Comparison of ENCODE assay signal across 1 cellular context in genomic region chr9:132383462-132383883, GRCh38.
TF ChIP-seq lines count a peak whose summit lies in the region.

No MANE protein-coding gene starts in this region.

TF ChIP-seq in SK-N-SH, 30 proteins besides CTCF, POLR2A, EP300 and RAD21 (continued from another document):
- no peak for TF ChIP-seq REST (IDR thresholded peaks at IDR 0.05; ENCODE audit: low read depth, low read length)
- TF ChIP-seq NFIC (IDR thresholded peaks at IDR 0.05; ENCODE audit: borderline replicate concordance): no peak
- TF ChIP-seq FOXM1 (IDR thresholded peaks at IDR 0.05; ENCODE audit: low read depth): no peak
- no peak for TF ChIP-seq FOSL2 (IDR thresholded peaks at IDR 0.05; ENCODE audit: borderline replicate concordance, low read depth)
- no peak for TF ChIP-seq JUND (IDR thresholded peaks at IDR 0.05)
- TF ChIP-seq EZH2phosphoT487 (IDR thresholded peaks at IDR 0.05; ENCODE audit: borderline replicate concordance, low read depth): no peak
- no peak for TF ChIP-seq USF2 (IDR thresholded peaks at IDR 0.05; ENCODE audit: borderline replicate concordance, low read depth, low read length)
- TF ChIP-seq MEF2A (IDR thresholded peaks at IDR 0.05; ENCODE audit: borderline replicate concordance, low read depth): no peak
- TF ChIP-seq FOXJ3 (CRISPR knock-in tag; IDR thresholded peaks at IDR 0.05): no peak
- no peak for TF ChIP-seq NRF1 (IDR thresholded peaks at IDR 0.05; ENCODE audit: low read depth, low read length)
- TF ChIP-seq ZBTB33 (IDR thresholded peaks at IDR 0.05; ENCODE audit: borderline replicate concordance, low read depth): no peak
